In the genomic region with DNA sequence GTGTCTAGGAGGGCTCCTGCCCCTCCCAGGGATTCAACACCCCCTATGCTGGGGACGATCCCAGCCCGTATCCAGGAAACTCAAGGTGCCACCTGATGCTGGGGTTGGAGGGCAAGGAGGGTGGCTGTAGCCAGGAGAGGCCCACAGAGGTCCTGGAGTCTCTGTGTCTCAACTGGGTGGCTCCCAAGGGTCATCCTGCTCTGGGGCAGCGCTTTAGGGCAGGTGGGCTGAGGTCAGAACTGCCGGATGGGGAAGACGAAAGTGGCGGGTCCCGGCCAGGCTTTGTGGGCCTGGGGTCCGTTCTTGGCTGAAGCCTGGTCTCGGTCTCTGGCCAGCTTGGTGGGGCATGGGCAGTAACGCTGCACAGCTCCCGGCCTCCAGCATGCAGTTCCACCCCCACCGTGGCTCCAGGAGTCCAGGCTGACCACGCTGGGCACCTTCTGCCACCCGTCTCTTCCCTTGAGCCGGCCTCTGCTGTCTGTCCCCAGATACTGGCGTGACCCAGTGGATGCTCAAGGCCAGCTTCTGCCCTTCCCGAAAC, we compare ENCODE assay signal across 21 cellular contexts. TPM values are rescaled to one million over a fixed set of nuclear protein-coding genes. Genes with fewer than 3 reads are reported as not detected.
"Had no signal": no experiment of that assay in that cellular context is flagged by ENCODE, and none has a peak within 500 bp of the region (broad histone marks: within the 10 kb centered on the region; RNA-seq: fewer than 3 reads in every experiment).

No MANE protein-coding gene starts in this region.

- H3K27ac ChIP-seq: coronary artery, gastrocnemius medialis, heart right ventricle, tibial nerve, uterus had no signal

- H3K4me3 ChIP-seq: coronary artery, gastrocnemius medialis, heart right ventricle, lung, tibial nerve, uterus had no signal

- H3K9me3 ChIP-seq: gastrocnemius medialis, heart right ventricle, tibial nerve, uterus had no signal

- H3K36me3 ChIP-seq: uterus had no signal

- H3K4me1 ChIP-seq: gastrocnemius medialis, uterus had no signal

- DNase-seq: activated CD4-positive, alpha-beta T cell treated with anti-CD3 and anti-CD28 coated beads, Interleukin-2, amount 10 ng/mL, durations not matched to agents 24 days and 14 days; activated CD4-positive, CD25-positive, alpha-beta regulatory T cell; activated CD8-positive, alpha-beta memory T cell treated with anti-CD3 and anti-CD28 coated beads, Interleukin-2, amount 50 U/mL, for 48 hours; activated gamma-delta T cell treated with Interleukin-2 at 50 U/mL for 16 hours; activated naive CD8-positive, alpha-beta T cell treated with anti-CD3 and anti-CD28 coated beads for 36 hours; amygdala; effector CD8-positive, alpha-beta T cell; gastrocnemius medialis; midbrain; stimulated activated CD4-positive, alpha-beta T cell treated with anti-CD3 and anti-CD28 coated beads, Interleukin-4, amount 100 ng/mL, for 1 hour; stimulated activated naive B cell treated with anti-CD40 and anti-IgM and Interleukin-4, amounts not matched to agents 10 μg/mL and 1 μg/mL and 100 μg/mL, for 72 hours; uterus had no signal

RNA-seq across cellular contexts. Expression of gene COL20A1, which starts 2.8 kb away (rescaled TPM):
- total RNA-seq: activated CD4-positive, alpha-beta T cell treated with anti-CD3 and anti-CD28 coated beads, Interleukin-2, amount 10 ng/mL, durations not matched to agents 24 days and 14 days; fibroblast of lung; subcutaneous adipose tissue; T-helper 2 cell treated with Interferon-gamma antibody and Interleukin-4, amounts not matched to agents 100 ng/mL and 5 ng/mL, for 36 hours had no signal
- polyA plus RNA-seq: fibroblast of lung, heart right ventricle had no signal

RNA-seq across cellular contexts. Expression of gene NKAIN4, which starts 35.9 kb away (rescaled TPM):
- total RNA-seq: activated CD4-positive, alpha-beta T cell treated with anti-CD3 and anti-CD28 coated beads, Interleukin-2, amount 10 ng/mL, durations not matched to agents 24 days and 14 days; activated naive CD8-positive, alpha-beta T cell treated with anti-CD3 and anti-CD28 coated beads for 36 hours; fibroblast of lung; gastrocnemius medialis; heart right ventricle; myocyte; subcutaneous adipose tissue; T-helper 2 cell treated with Interferon-gamma antibody and Interleukin-4, amounts not matched to agents 100 ng/mL and 5 ng/mL, for 36 hours had no signal
- polyA plus RNA-seq: fibroblast of lung had no signal

RNA-seq across cellular contexts. Expression of gene BIRC7, which starts 54.5 kb away (rescaled TPM):
- total RNA-seq: activated CD4-positive, alpha-beta T cell treated with anti-CD3 and anti-CD28 coated beads, Interleukin-2, amount 10 ng/mL, durations not matched to agents 24 days and 14 days; fibroblast of lung; gastrocnemius medialis; myocyte; skeletal muscle tissue; T-helper 2 cell treated with Interferon-gamma antibody and Interleukin-4, amounts not matched to agents 100 ng/mL and 5 ng/mL, for 36 hours; uterus had no signal
- polyA plus RNA-seq: fibroblast of lung, heart right ventricle had no signal
